ENCODE assay signal across 8 cellular contexts in the genomic region with DNA sequence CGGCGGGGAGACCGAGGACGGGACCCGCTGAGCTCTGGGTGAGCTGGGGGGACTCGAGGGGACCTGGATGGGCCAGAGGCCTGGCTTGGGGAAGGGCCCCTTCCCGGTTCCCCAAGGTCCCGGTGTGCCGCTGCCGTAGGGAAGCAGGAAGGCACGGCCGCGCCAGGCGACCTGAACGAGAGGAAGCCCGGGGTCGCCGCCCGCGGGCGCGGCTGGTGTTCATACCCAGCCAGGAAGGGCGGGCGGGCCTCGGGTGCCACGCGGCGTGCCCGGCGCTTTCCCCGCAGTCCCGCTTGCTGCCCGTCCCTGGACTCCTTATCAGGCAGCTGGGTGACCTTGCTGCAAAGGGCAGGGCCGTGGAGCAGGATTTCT. TPM values are rescaled to one million over a fixed set of nuclear protein-coding genes. Genes with fewer than 3 reads are reported as not detected.
DNase-seq lines count a peak whose midpoint lies in the region; TF ChIP-seq lines count a peak whose summit lies in the region.

No MANE protein-coding gene starts in this region.

- TF ChIP-seq CTCF in H9 (conservative IDR thresholded peaks at IDR 0.05) (no peak), left ventricle myocardium inferior (IDR thresholded peaks at IDR 0.05; ENCODE audit: borderline replicate concordance) (no peak)

- H3K4me3 ChIP-seq in left ventricle myocardium inferior: peak overlapping the region; percentile 68

- H3K4me3 Mint-ChIP-seq in H9: peak overlapping the region in 1 of 2 experiments; percentile 33; a peak in 2 of 5 replicates

- no peak overlapping the region for H3K9ac ChIP-seq in H9 (ENCODE audit: extremely low read depth, insufficient read length, low read length)

- no peak overlapping the region for H2AK5ac ChIP-seq in H9 (ENCODE audit: insufficient read length, low read length)

- no peak overlapping the region for H4K91ac ChIP-seq in H9 (ENCODE audit: insufficient read length, low read depth, low read length)

- H3K27ac ChIP-seq in H9 (ENCODE audit: insufficient read length, low read depth, low read length): no peak overlapping the region
- peak overlapping the region; percentile 42 for H3K27ac ChIP-seq in left ventricle myocardium inferior (replicated peaks)

- H3K9me3 Mint-ChIP-seq in H9: no peaks in the 10 kb centered on the region

- no peaks in the 10 kb centered on the region for H3K4me1 ChIP-seq in H9 (ENCODE audit: insufficient read depth, low read length)
- peaks cover 17% of the 10 kb centered on the region for H3K4me1 ChIP-seq in left ventricle myocardium inferior

- no peak overlapping the region for H3K4ac ChIP-seq in H9 (ENCODE audit: low read depth, low read length)

- peak overlapping the region; percentile 26 for H3K4me2 ChIP-seq in H9 (ENCODE audit: insufficient read depth, insufficient read length, low read length)

- H2BK12ac ChIP-seq in H9 (ENCODE audit: insufficient read length, low read depth, low read length): no peak overlapping the region

- no peak overlapping the region for H4K5ac ChIP-seq in H9 (ENCODE audit: insufficient read length, low read depth, low read length)

- H3K79me1 ChIP-seq in H9 (ENCODE audit: insufficient read depth, low read depth, low read length, poor library complexity, severe bottlenecking): no peaks in the 10 kb centered on the region

- no peaks in the 10 kb centered on the region for H3K79me2 ChIP-seq in H9 (ENCODE audit: insufficient read depth, low read length)

- H2AFZ ChIP-seq in H9 (ENCODE audit: low read length): no peak overlapping the region

- H3K14ac ChIP-seq in H9 (ENCODE audit: insufficient read depth, low read length): peak overlapping the region; percentile 58; the same call in 1 of the 2 replicates

- no peak overlapping the region for H3K27ac Mint-ChIP-seq in H9

- no peak overlapping the region for H2BK15ac ChIP-seq in H9 (ENCODE audit: low read depth, low read length)

- H3K27me3 ChIP-seq in H9 (ENCODE audit: insufficient read depth, low read length) (no peaks in the 10 kb centered on the region), left ventricle myocardium inferior (ENCODE audit: low read depth) (no peaks in the 10 kb centered on the region)

- no peak overlapping the region for H2BK120ac ChIP-seq in H9 (ENCODE audit: low read depth, low read length, poor library complexity, severe bottlenecking)

- no peaks in the 10 kb centered on the region for H3K36me3 Mint-ChIP-seq in H9 (ENCODE audit: insufficient read depth in 1 of 3, low read depth in 3 of 3)

- no peak overlapping the region for H3K23ac ChIP-seq in H9 (ENCODE audit: insufficient read length, low read depth, low read length)

- DNase-seq in AG20443 (ENCODE audit: low spot score) (peak; percentile 27), H9 (peak; percentile 56), left ventricle myocardium inferior (peak; percentile 40), RPMI8226 (no peak), NCI-H345 (lab: John Stamatoyannopoulos, UW) (no peak), medulla oblongata (ENCODE audit: extremely low spot score) (no peak)
- peak; percentile 60 for DNase-seq in activated T-cell treated with anti-CD3 and anti-CD28 coated beads, Interleukin-2, amount 50 U/mL, for 1 hour
- DNase-seq in stimulated activated CD4-positive, alpha-beta T cell treated with anti-CD3 and anti-CD28 coated beads, Interleukin-15, amount 100 ng/mL, for 24 hours: peak; percentile 45

- H4K8ac ChIP-seq in H9 (replicated peaks; ENCODE audit: insufficient read length, low read depth, low read length): no peak overlapping the region

- no peak overlapping the region for H2BK20ac ChIP-seq in H9 (ENCODE audit: low read depth, low read length, poor library complexity, severe bottlenecking)

- H3T11ph ChIP-seq in H9 (ENCODE audit: low read length): no peak overlapping the region

- H2BK5ac ChIP-seq in H9 (ENCODE audit: insufficient read length, low read length): no peak overlapping the region

- H3K27me3 Mint-ChIP-seq in H9 (ENCODE audit: low read depth): peaks cover 18% of the 10 kb centered on the region

- H3K4me1 Mint-ChIP-seq in H9: no peaks in the 10 kb centered on the region; a peak in 1 of 4 replicates

- no peaks in the 10 kb centered on the region for H3K36me3 ChIP-seq in left ventricle myocardium inferior

- no peaks in the 10 kb centered on the region for H4K20me1 ChIP-seq in H9 (ENCODE audit: control insufficient read depth, insufficient read depth, insufficient read length)

- peak overlapping the region; percentile 39 for H3K18ac ChIP-seq in H9 (ENCODE audit: insufficient read length, low read depth, low read length)

- intact Hi-C loops in left ventricle myocardium inferior (cut with micrococcal nuclease): loop anchor here (5.0 kb wide), 1 partner anchor 74 kb away; the partner anchor contains the start of gene ZNF746

- no CpG with 5 or more reads among the region's 34 CpGs for WGBS in H9 (ENCODE audit: extremely low coverage, insufficient read length, low lambda C conversion rate)

- H3K56ac ChIP-seq in H9 (ENCODE audit: insufficient read length, low read depth, low read length): no peak overlapping the region

- H3K9me3 ChIP-seq in H9 (ENCODE audit: control insufficient read depth, low read depth, low read length) (no peaks in the 10 kb centered on the region), left ventricle myocardium inferior (replicated peaks) (no peaks in the 10 kb centered on the region)

- H3K23me2 ChIP-seq in H9 (ENCODE audit: insufficient read length, low read depth, low read length, poor library complexity, severe bottlenecking): peaks cover 5% of the 10 kb centered on the region

RNA-seq across cellular contexts. Expression of gene ZNF777, which starts 38.0 kb away (rescaled TPM):
- total RNA-seq in H9 (2021): 15.6 and 15.9 TPM in 2 replicates
- total RNA-seq in left ventricle myocardium inferior: 7.2 TPM

Comparison
In these comparisons a context has a peak if more than half of its experiments do, and no peak if none do; other contexts are left out.
1. DNase-seq: peak in AG20443 (single experiment), H9 (single experiment), activated T-cell treated with anti-CD3 and anti-CD28 coated beads, Interleukin-2, amount 50 U/mL, for 1 hour (single experiment), left ventricle myocardium inferior (single experiment) and stimulated activated CD4-positive, alpha-beta T cell treated with anti-CD3 and anti-CD28 coated beads, Interleukin-15, amount 100 ng/mL, for 24 hours (single experiment); none in RPMI8226 (single experiment), NCI-H345 (single experiment) and medulla oblongata (single experiment).